Comparison of ENCODE assay signal across 2 cellular contexts in genomic region chr2:171185941-171186340, GRCh38.
TF ChIP-seq lines count a peak whose summit lies in the region.

No MANE protein-coding gene starts in this region.

TF ChIP-seq in A549, 52 proteins besides CTCF, POLR2A, EP300 and RAD21 (continued from another document):
- TF ChIP-seq HMGXB4 (CRISPR knock-in tag; IDR thresholded peaks at IDR 0.05; ENCODE audit: borderline replicate concordance) (no peak), CEBPB (IDR thresholded peaks at IDR 0.05) (no peak), BCL3 (IDR thresholded peaks at IDR 0.05) (no peak), GATA3 (IDR thresholded peaks at IDR 0.05; ENCODE audit: borderline replicate concordance) (no peak), ZNF302 (CRISPR knock-in tag; IDR thresholded peaks at IDR 0.05) (no peak), ZSCAN20 (CRISPR knock-in tag; IDR thresholded peaks at IDR 0.05) (no peak), KDM1A (IDR thresholded peaks at IDR 0.05; ENCODE audit: low read depth) (no peak)

TF ChIP-seq in WTC11, 78 proteins besides CTCF, POLR2A, EP300 and RAD21 (continued from another document):
- TF ChIP-seq E2F1 (CRISPR knock-in tag; IDR thresholded peaks at IDR 0.05) (no peak), FOXJ3 (CRISPR knock-in tag; IDR thresholded peaks at IDR 0.05; ENCODE audit: borderline replicate concordance) (no peak), ZNF416 (CRISPR knock-in tag; IDR thresholded peaks at IDR 0.05) (no peak), ATF1 (CRISPR knock-in tag; IDR thresholded peaks at IDR 0.05) (no peak), TEAD1 (CRISPR knock-in tag; IDR thresholded peaks at IDR 0.05) (no peak), ATF6 (CRISPR knock-in tag; IDR thresholded peaks at IDR 0.05) (no peak), TCF7 (CRISPR knock-in tag; IDR thresholded peaks at IDR 0.05; ENCODE audit: low read depth) (no peak), ARID4B (CRISPR knock-in tag; IDR thresholded peaks at IDR 0.05; ENCODE audit: borderline replicate concordance) (no peak), ZNF219 (CRISPR knock-in tag; IDR thresholded peaks at IDR 0.05; ENCODE audit: borderline replicate concordance) (no peak), IRF1 (CRISPR knock-in tag; IDR thresholded peaks at IDR 0.05) (no peak), CDX4 (CRISPR knock-in tag; IDR thresholded peaks at IDR 0.05; ENCODE audit: borderline replicate concordance) (no peak), E2F5 (CRISPR knock-in tag; IDR thresholded peaks at IDR 0.05) (no peak), GABPB1 (CRISPR knock-in tag; IDR thresholded peaks at IDR 0.05) (no peak)
TF ChIP-seq in WTC11: peak in this region for 0.
